ENCODE assay signal across 11 cellular contexts in the genomic region with DNA sequence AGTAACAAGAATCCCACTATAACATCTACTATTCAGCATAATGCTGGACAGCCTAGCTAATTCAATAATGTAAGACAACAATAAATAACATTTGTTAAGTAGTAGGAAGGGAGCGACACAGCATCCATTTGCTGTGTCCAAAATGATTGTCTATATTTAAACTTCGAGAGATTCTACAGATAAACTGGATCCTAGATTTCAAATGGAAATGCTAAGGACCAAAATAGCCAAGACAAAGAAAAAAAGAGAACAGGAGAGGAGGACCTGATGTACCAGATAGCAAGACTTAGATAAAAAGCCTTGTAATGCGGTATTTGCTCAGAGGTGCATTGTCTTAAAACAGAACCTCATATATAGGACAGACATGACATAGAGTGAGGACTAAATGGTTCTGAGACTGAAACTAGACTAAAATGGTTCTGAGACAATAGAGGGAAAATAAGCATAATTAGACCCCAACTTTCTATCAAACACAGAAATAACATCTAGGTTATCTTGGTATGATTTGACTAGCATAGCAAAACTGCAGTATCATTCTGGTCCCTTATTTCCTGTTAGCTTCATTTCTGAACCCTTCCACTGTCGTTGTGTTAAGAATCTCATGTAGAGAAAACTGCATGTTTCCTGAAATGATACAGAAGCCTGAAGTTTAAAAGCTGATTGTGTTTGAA. TPM values are rescaled to one million over a fixed set of nuclear protein-coding genes. Genes with fewer than 3 reads are reported as not detected.
DNase-seq lines count a peak whose midpoint lies in the region; ATAC-seq and TF ChIP-seq lines count a peak whose summit lies in the region.
"Had no signal": no experiment of that assay in that cellular context is flagged by ENCODE, and none has a peak within 500 bp of the region (broad histone marks: within the 10 kb centered on the region; RNA-seq: fewer than 3 reads in every experiment).

No MANE protein-coding gene starts in this region.

- no peak overlapping the region for H3K4me2 ChIP-seq in GM23338

- ATAC-seq in GM18508 (IDR thresholded peaks at IDR 0.05; ENCODE audit: insufficient read depth, unreplicated experiment) (peak; percentile 46), GM21447 (IDR thresholded peaks at IDR 0.05; ENCODE audit: unreplicated experiment) (peak; percentile 45), HG03442 (IDR thresholded peaks at IDR 0.05; ENCODE audit: unreplicated experiment) (peak; percentile 61), GM23338 (no peak), HG03108 (IDR thresholded peaks at IDR 0.05; ENCODE audit: unreplicated experiment) (no peak), body of pancreas (no peak)
- no peak for ATAC-seq in central memory CD8-positive, alpha-beta T cell (replicated peaks; ENCODE audit: extremely low read depth, poor library complexity, severe bottlenecking)

- H2AFZ ChIP-seq in GM23338: no peak overlapping the region

- H3K36me3 ChIP-seq in GM23338 (ENCODE audit: insufficient read depth) (no peaks in the 10 kb centered on the region), body of pancreas (replicated peaks in 1 of 2; ENCODE audit: insufficient read depth in 1 of 2, low read depth in 2 of 2) (no peaks in the 10 kb centered on the region)
- H3K36me3 ChIP-seq: adrenal gland had no signal

- H3K36me3 Mint-ChIP-seq in central memory CD8-positive, alpha-beta T cell (ENCODE audit: insufficient read depth): peaks cover 2% of the 10 kb centered on the region
- H3K36me3 Mint-ChIP-seq in GM23338 (ENCODE audit: low read depth): no peaks in the 10 kb centered on the region

- no peak overlapping the region for H3K4me3 ChIP-seq in GM23338
- H3K4me3 ChIP-seq in body of pancreas: no peak overlapping the region
- H3K4me3 ChIP-seq: adrenal gland had no signal

- H3K27ac ChIP-seq in GM23338 (ENCODE audit: low read depth) (no peak overlapping the region), body of pancreas (no peak overlapping the region)
- H3K27ac ChIP-seq: adrenal gland had no signal

- peak overlapping the region; percentile 79 for H3K27ac Mint-ChIP-seq in central memory CD8-positive, alpha-beta T cell (ENCODE audit: low read depth)
- no peak overlapping the region for H3K27ac Mint-ChIP-seq in GM23338

- H3K27me3 ChIP-seq in GM23338 (ENCODE audit: insufficient read depth): no peaks in the 10 kb centered on the region
- no peaks in the 10 kb centered on the region for H3K27me3 ChIP-seq in body of pancreas
- H3K27me3 ChIP-seq: adrenal gland had no signal

- H3K4me1 Mint-ChIP-seq in central memory CD8-positive, alpha-beta T cell: peaks cover 15% of the 10 kb centered on the region
- H3K4me1 Mint-ChIP-seq in GM23338: no peaks in the 10 kb centered on the region

- H4K20me1 ChIP-seq in GM23338 (replicated peaks; ENCODE audit: insufficient read depth): no peaks in the 10 kb centered on the region

- WGBS in body of pancreas, 2 donors: 71 to 78% methylated on average over 4 of the region's 4 CpGs

- H3K27me3 Mint-ChIP-seq in central memory CD8-positive, alpha-beta T cell: no peaks in the 10 kb centered on the region
- H3K27me3 Mint-ChIP-seq in GM23338 (ENCODE audit: insufficient read depth, low read depth, poor library complexity): peaks cover 2% of the 10 kb centered on the region

- H3K79me2 ChIP-seq in GM23338 (replicated peaks; ENCODE audit: insufficient read depth): no peaks in the 10 kb centered on the region

- H3K4me1 ChIP-seq in GM23338 (ENCODE audit: insufficient read depth): no peaks in the 10 kb centered on the region
- no peaks in the 10 kb centered on the region for H3K4me1 ChIP-seq in body of pancreas
- H3K4me1 ChIP-seq: adrenal gland had no signal

- TF ChIP-seq CTCF in GM23338 (conservative IDR thresholded peaks at IDR 0.05; ENCODE audit: low read depth in 2 of 2) (no peak), body of pancreas (IDR thresholded peaks at IDR 0.05) (no peak)

- TF ChIP-seq POLR2A in body of pancreas (IDR thresholded peaks at IDR 0.05): no peak

- in situ Hi-C loops in G401 (cut with HindIII; ENCODE audit: low sequenced_read_pairs): no loop called here

- H3K9me2 ChIP-seq in GM23338 (ENCODE audit: insufficient read depth): no peaks in the 10 kb centered on the region

- H3F3A ChIP-seq in GM23338 (replicated peaks; ENCODE audit: low read depth): no peaks in the 10 kb centered on the region

- H3K9me3 Mint-ChIP-seq in central memory CD8-positive, alpha-beta T cell: no peaks in the 10 kb centered on the region
- no peaks in the 10 kb centered on the region for H3K9me3 Mint-ChIP-seq in GM23338

- intact Hi-C loops in body of pancreas (cut with DNase I): no loop called here

- peak overlapping the region; percentile 76 for H3K4me3 Mint-ChIP-seq in central memory CD8-positive, alpha-beta T cell
- no peak overlapping the region for H3K4me3 Mint-ChIP-seq in GM23338

- no peaks in the 10 kb centered on the region for H3K9me3 ChIP-seq in body of pancreas
- H3K9me3 ChIP-seq: adrenal gland had no signal

- no peak for DNase-seq in central memory CD8-positive, alpha-beta T cell (ENCODE audit: low spot score in 2 of 2)
- no peak for DNase-seq in G401 (ENCODE audit: low spot score)
- DNase-seq in GM23338 (ENCODE audit: low spot score): no peak
- DNase-seq in body of pancreas: no peak
- DNase-seq: adrenal gland, SIG-M5 had no signal

TF ChIP-seq in GM23338, 12 proteins besides CTCF, POLR2A, EP300 and RAD21 (continues in another document):
- TF ChIP-seq, protein P1, sequence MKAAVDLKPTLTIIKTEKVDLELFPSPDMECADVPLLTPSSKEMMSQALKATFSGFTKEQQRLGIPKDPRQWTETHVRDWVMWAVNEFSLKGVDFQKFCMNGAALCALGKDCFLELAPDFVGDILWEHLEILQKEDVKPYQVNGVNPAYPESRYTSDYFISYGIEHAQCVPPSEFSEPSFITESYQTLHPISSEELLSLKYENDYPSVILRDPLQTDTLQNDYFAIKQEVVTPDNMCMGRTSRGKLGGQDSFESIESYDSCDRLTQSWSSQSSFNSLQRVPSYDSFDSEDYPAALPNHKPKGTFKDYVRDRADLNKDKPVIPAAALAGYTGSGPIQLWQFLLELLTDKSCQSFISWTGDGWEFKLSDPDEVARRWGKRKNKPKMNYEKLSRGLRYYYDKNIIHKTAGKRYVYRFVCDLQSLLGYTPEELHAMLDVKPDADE (IDR thresholded peaks at IDR 0.05): no peak
- no peak for TF ChIP-seq ZNF114 (CRISPR knock-in tag; IDR thresholded peaks at IDR 0.05)
- no peak for TF ChIP-seq POLR2AphosphoS5 (IDR thresholded peaks at IDR 0.05; ENCODE audit: low read depth)
- TF ChIP-seq STAT1 (IDR thresholded peaks at IDR 0.05; ENCODE audit: unreplicated experiment): no peak
- no peak for TF ChIP-seq ZNF331 (CRISPR knock-in tag; IDR thresholded peaks at IDR 0.05; ENCODE audit: low read depth)
- no peak for TF ChIP-seq JUNB (IDR thresholded peaks at IDR 0.05; ENCODE audit: unreplicated experiment)
- TF ChIP-seq EZH2phosphoT487 (IDR thresholded peaks at IDR 0.05; ENCODE audit: unreplicated experiment): no peak
- TF ChIP-seq, protein P2, sequence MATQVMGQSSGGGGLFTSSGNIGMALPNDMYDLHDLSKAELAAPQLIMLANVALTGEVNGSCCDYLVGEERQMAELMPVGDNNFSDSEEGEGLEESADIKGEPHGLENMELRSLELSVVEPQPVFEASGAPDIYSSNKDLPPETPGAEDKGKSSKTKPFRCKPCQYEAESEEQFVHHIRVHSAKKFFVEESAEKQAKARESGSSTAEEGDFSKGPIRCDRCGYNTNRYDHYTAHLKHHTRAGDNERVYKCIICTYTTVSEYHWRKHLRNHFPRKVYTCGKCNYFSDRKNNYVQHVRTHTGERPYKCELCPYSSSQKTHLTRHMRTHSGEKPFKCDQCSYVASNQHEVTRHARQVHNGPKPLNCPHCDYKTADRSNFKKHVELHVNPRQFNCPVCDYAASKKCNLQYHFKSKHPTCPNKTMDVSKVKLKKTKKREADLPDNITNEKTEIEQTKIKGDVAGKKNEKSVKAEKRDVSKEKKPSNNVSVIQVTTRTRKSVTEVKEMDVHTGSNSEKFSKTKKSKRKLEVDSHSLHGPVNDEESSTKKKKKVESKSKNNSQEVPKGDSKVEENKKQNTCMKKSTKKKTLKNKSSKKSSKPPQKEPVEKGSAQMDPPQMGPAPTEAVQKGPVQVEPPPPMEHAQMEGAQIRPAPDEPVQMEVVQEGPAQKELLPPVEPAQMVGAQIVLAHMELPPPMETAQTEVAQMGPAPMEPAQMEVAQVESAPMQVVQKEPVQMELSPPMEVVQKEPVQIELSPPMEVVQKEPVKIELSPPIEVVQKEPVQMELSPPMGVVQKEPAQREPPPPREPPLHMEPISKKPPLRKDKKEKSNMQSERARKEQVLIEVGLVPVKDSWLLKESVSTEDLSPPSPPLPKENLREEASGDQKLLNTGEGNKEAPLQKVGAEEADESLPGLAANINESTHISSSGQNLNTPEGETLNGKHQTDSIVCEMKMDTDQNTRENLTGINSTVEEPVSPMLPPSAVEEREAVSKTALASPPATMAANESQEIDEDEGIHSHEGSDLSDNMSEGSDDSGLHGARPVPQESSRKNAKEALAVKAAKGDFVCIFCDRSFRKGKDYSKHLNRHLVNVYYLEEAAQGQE (IDR thresholded peaks at IDR 0.05; ENCODE audit: unreplicated experiment): no peak

RNA-seq across cellular contexts. Expression of a gene that starts 3.8 kb away (rescaled TPM):
- not detected in 2 replicates for total RNA-seq in G401 (2014; rRNA removed; shearing (Covaris generic))
- not detected in 2 replicates for total RNA-seq in GM23338 (2014; rRNA removed; shearing (Covaris generic))
- not detected in 2 replicates for polyA plus RNA-seq in GM23338 (2016; fragmentation: Nextera tagmentation; extraction: Ambion mirVana)
- total RNA-seq in body of pancreas: 1 to 10 TPM; 1.8 to 3.6 TPM
- total RNA-seq: LHCN-M2 had no signal

Comparison
In these comparisons a context has a peak if more than half of its experiments do, and no peak if none do; other contexts are left out.
1. ATAC-seq: peak in GM18508 (single experiment), GM21447 (single experiment) and HG03442 (single experiment); none in central memory CD8-positive, alpha-beta T cell (single experiment), GM23338 (single experiment), HG03108 (single experiment) and body of pancreas (single experiment).